In genomic region chr1:161032409-161032808, GRCh38 we compare ENCODE assay signal across 1 cellular context.
TF ChIP-seq lines count a peak whose summit lies in the region.

No MANE protein-coding gene starts in this region.

TF ChIP-seq in GM23338, 12 proteins besides CTCF, POLR2A, EP300 and RAD21:
- TF ChIP-seq CREB1 (CRISPR knock-in tag; IDR thresholded peaks at IDR 0.05; ENCODE audit: low read depth) (no peak), POLR2AphosphoS5 (IDR thresholded peaks at IDR 0.05; ENCODE audit: low read depth) (no peak), ZNF331 (CRISPR knock-in tag; IDR thresholded peaks at IDR 0.05; ENCODE audit: low read depth) (no peak), ZNF114 (CRISPR knock-in tag; IDR thresholded peaks at IDR 0.05) (no peak), REST (IDR thresholded peaks at IDR 0.05; ENCODE audit: unreplicated experiment) (no peak), EZH2 (IDR thresholded peaks at IDR 0.05; ENCODE audit: low read depth, unreplicated experiment) (no peak), ZNF462 (CRISPR knock-in tag; IDR thresholded peaks at IDR 0.05) (no peak), ETS1 (IDR thresholded peaks at IDR 0.05) (no peak), STAT1 (IDR thresholded peaks at IDR 0.05; ENCODE audit: unreplicated experiment) (no peak), NANOG (IDR thresholded peaks at IDR 0.05; ENCODE audit: borderline replicate concordance) (no peak), JUNB (IDR thresholded peaks at IDR 0.05; ENCODE audit: unreplicated experiment) (no peak), EZH2phosphoT487 (IDR thresholded peaks at IDR 0.05; ENCODE audit: unreplicated experiment) (no peak)
